In genomic region chr2:27086722-27087446, GRCh38 we compare ENCODE assay signal across 8 cellular contexts. TPM values are rescaled to one million over a fixed set of nuclear protein-coding genes. Genes with fewer than 3 reads are reported as not detected.
A peak's percentile ranks its signal among the peaks of the same experiment; 100 is the strongest.
DNase-seq lines count a peak whose midpoint lies in the region; ATAC-seq and TF ChIP-seq lines count a peak whose summit lies in the region.

Gene KHK (plus strand): TSS chr2:27086772. CDS start chr2:27087260, 488 bp downstream.

- CTCF ChIA-PET in A673 (lab: Charles Lee) = interaction anchor here (0.6 to 1.3 kb wide), 4 partner anchors 15 to 216 kb away, joined by 3 to 6 read pairs (median 4); partner anchors contain the start of gene OST4

- BruUV-seq in A673 (replicated peaks; lab: Mats Ljungman, UMichigan) = TSS peak; percentile 27

- DNase-seq in A673 (ENCODE audit: low spot score) (peak; percentile 73), RPMI8226 (peak; percentile 95), ecto neural progenitor cell (ENCODE audit: low spot score) (peak; percentile 79)

- peak within 1 kb of the TSS; percentile 86 for H3K27ac ChIP-seq in A673 (ENCODE audit: low read depth, low read length, poor library complexity, severe bottlenecking)
- peak within 1 kb of the TSS; percentile 79 for H3K27ac ChIP-seq in muscle layer of colon (ENCODE audit: low read depth, low read length)

- H3K36me3 ChIP-seq in A673 (ENCODE audit: insufficient read depth, low read length, poor library complexity, severe bottlenecking) = no peaks in the 10 kb centered on the region
- H3K36me3 ChIP-seq in muscle layer of colon (ENCODE audit: insufficient read depth, low read length) = peaks cover 13% of the 10 kb centered on the region

- no peak within 1 kb of the TSS for H3K9ac ChIP-seq in muscle layer of colon (ENCODE audit: low read length)

- TF ChIP-seq CTCF in A673 (conservative IDR thresholded peaks at IDR 0.05; ENCODE audit: low read depth, low read length) (no peak), GM12872 (IDR thresholded peaks at IDR 0.05; ENCODE audit: insufficient read depth, low read depth, low read length) (0 out of 3 replicates have a peak, but pooled peaks have one; percentile 3)

- H3K27me3 ChIP-seq in A673 (replicated peaks; ENCODE audit: insufficient read depth, low read depth, low read length, poor library complexity) (no peaks in the 10 kb centered on the region), muscle layer of colon (ENCODE audit: control insufficient read depth in 1 of 2, insufficient read depth in 2 of 2, low read length in 2 of 2) (no peaks in the 10 kb centered on the region)

- intact Hi-C loops in A673 (cut with micrococcal nuclease; ENCODE audit: unreplicated experiment) = no loop called here

- ATAC-seq in HG03097 (IDR thresholded peaks at IDR 0.05; ENCODE audit: low FRiP score, unreplicated experiment) = peak; percentile 6
- no peak for ATAC-seq in HG03196 (IDR thresholded peaks at IDR 0.05; ENCODE audit: unreplicated experiment)
- ATAC-seq in GM21529 (IDR thresholded peaks at IDR 0.05; ENCODE audit: unreplicated experiment) = no peak

- H3K4me3 ChIP-seq in A673 (ENCODE audit: low read depth, low read length, poor library complexity, severe bottlenecking) (peak within 1 kb of the TSS; percentile 59), muscle layer of colon (ENCODE audit: low read depth in 1 of 2, low read length in 2 of 2) (peak within 1 kb of the TSS; percentile 58 to 91)

- peaks cover 7% of the 10 kb centered on the region for H3K4me1 ChIP-seq in A673 (ENCODE audit: insufficient read depth, low read length, poor library complexity, severe bottlenecking)
- peaks cover 47% of the 10 kb centered on the region for H3K4me1 ChIP-seq in muscle layer of colon (ENCODE audit: insufficient read depth, low read length)

- POLR2A ChIA-PET in A673 (lab: Charles Lee; ENCODE audit: low non-redundant PET) = interaction anchor here (0.6 kb wide), 2 partner anchors 36 to 217 kb away, joined by 3 to 5 read pairs; partner anchors contain the start of gene AGBL5

- H3K9me3 ChIP-seq in A673 (ENCODE audit: low read depth, low read length, poor library complexity, severe bottlenecking) = no peaks in the 10 kb centered on the region
- no peaks in the 10 kb centered on the region for H3K9me3 ChIP-seq in muscle layer of colon (ENCODE audit: low read length)

RNA-seq across cellular contexts. Expression of gene KHK, which starts in this region (rescaled TPM):
- 39.1 and 40.2 TPM in 2 replicates for total RNA-seq in A673 (2021)
